In genomic region chr6:30806581-30807183, GRCh38 we compare ENCODE assay signal across 1 cellular context.
TF ChIP-seq lines count a peak whose summit lies in the region.

No MANE protein-coding gene starts in this region.

TF ChIP-seq in K562, 482 proteins besides CTCF, POLR2A, EP300 and RAD21:
- peak; percentile 16 for TF ChIP-seq RBM25 (IDR thresholded peaks at IDR 0.05; ENCODE audit: low read depth, low read length, severe bottlenecking)
- no peak for TF ChIP-seq ZBTB17 (CRISPR knock-in tag; IDR thresholded peaks at IDR 0.05)
- no peak for TF ChIP-seq ZNF764 (CRISPR knock-in tag; IDR thresholded peaks at IDR 0.05; ENCODE audit: low read depth)
- no peak for TF ChIP-seq ETS2 (tag; IDR thresholded peaks at IDR 0.05; ENCODE audit: borderline replicate concordance, poor library complexity, severe bottlenecking)
- 0 out of 2 replicates have a peak, but pooled peaks have one; percentile 22 for TF ChIP-seq POLR2AphosphoS5 (IDR thresholded peaks at IDR 0.05; ENCODE audit: control insufficient read depth, insufficient read depth, low read depth, low read length)
- no peak for TF ChIP-seq MNT (conservative IDR thresholded peaks at IDR 0.05)
- peak; percentile 53 for TF ChIP-seq ZBTB33 (CRISPR knock-in tag; IDR thresholded peaks at IDR 0.05)
- peak; percentile 43; the same call in 1 of the 2 replicates for TF ChIP-seq POLR2H (tag; IDR thresholded peaks at IDR 0.05; ENCODE audit: low read depth)
- peak; percentile 77; the same call in 1 of the 2 replicates for TF ChIP-seq SREBF1 (IDR thresholded peaks at IDR 0.05; ENCODE audit: borderline replicate concordance, low read depth, low read length)
- 0 out of 2 replicates have a peak, but pooled peaks have one; percentile 18 for TF ChIP-seq POLR2G (IDR thresholded peaks at IDR 0.05; ENCODE audit: low read depth, low read length)
- no peak for TF ChIP-seq PREB (CRISPR knock-in tag; IDR thresholded peaks at IDR 0.05)
- peak; percentile 28; the same call in 1 of the 2 replicates for TF ChIP-seq PML (IDR thresholded peaks at IDR 0.05; ENCODE audit: low read length)
- TF ChIP-seq ILK (tag; IDR thresholded peaks at IDR 0.05; ENCODE audit: borderline replicate concordance, low read depth) = no peak
- 0 out of 2 replicates have a peak, but pooled peaks have one; percentile 38 for TF ChIP-seq THRAP3 (IDR thresholded peaks at IDR 0.05; ENCODE audit: borderline replicate concordance)
- TF ChIP-seq NFYB (IDR thresholded peaks at IDR 0.05; ENCODE audit: extremely low read depth, insufficient read length) = peak; percentile 86
- 0 out of 4 replicates have a peak, but pooled peaks of 1 of the 2 experiments have one; percentile 44 for TF ChIP-seq BCLAF1 (IDR thresholded peaks at IDR 0.05; ENCODE audit: borderline replicate concordance in 1 of 2, control insufficient read depth in 1 of 2, low read depth in 2 of 2, low read length in 1 of 2)
- peak; percentile 49 for TF ChIP-seq SUPT5H (IDR thresholded peaks at IDR 0.05)
- no peak for TF ChIP-seq JUN (IDR thresholded peaks at IDR 0.05; ENCODE audit: borderline replicate concordance, low read depth, low read length)
- TF ChIP-seq JUN (CRISPR knock-in tag; IDR thresholded peaks at IDR 0.05; ENCODE audit: borderline replicate concordance) = 0 out of 2 replicates have a peak, but pooled peaks have one; percentile 15
